ENCODE assay signal across 8 cellular contexts in genomic region chr17:45302649-45303173, GRCh38. TPM values are rescaled to one million over a fixed set of nuclear protein-coding genes. Genes with fewer than 3 reads are reported as not detected.
DNase-seq lines count a peak whose midpoint lies in the region; ATAC-seq and TF ChIP-seq lines count a peak whose summit lies in the region.

No MANE protein-coding gene starts in this region.

- H3K9ac ChIP-seq in SK-N-SH, result peak overlapping the region; percentile 27; the same call in 1 of the 2 replicates
- H3K9ac ChIP-seq in neuronal stem cell (ENCODE audit: low read depth, low read length, poor library complexity), result no peak overlapping the region

- H3K14ac ChIP-seq in neuronal stem cell (ENCODE audit: low read length), result no peak overlapping the region

- H2AFZ ChIP-seq in SK-N-SH (ENCODE audit: low read depth), result no peak overlapping the region
- no peak overlapping the region for H2AFZ ChIP-seq in neuronal stem cell (ENCODE audit: low read length)

- no peak overlapping the region for H3K18ac ChIP-seq in neuronal stem cell (ENCODE audit: low read length)

- no peaks in the 10 kb centered on the region for H3K27me3 ChIP-seq in SK-N-SH (ENCODE audit: insufficient read depth)
- no peaks in the 10 kb centered on the region for H3K27me3 ChIP-seq in foreskin keratinocyte
- no peaks in the 10 kb centered on the region for H3K27me3 ChIP-seq in neuronal stem cell (ENCODE audit: control insufficient read depth in 3 of 3, insufficient read depth in 3 of 3, low read depth in 1 of 3, low read length in 3 of 3)

- no peak overlapping the region for H2BK5ac ChIP-seq in neuronal stem cell (ENCODE audit: low read length)

- H2BK120ac ChIP-seq in neuronal stem cell (ENCODE audit: low read depth, low read length), result no peak overlapping the region

- peaks cover 60% of the 10 kb centered on the region for H4K20me1 ChIP-seq in SK-N-SH (ENCODE audit: insufficient read depth)

- peaks cover 24 to 37% of the 10 kb centered on the region in 2 experiments; a peak in 3 of 4 replicates for H3K4me1 ChIP-seq in SK-N-SH (ENCODE audit: control insufficient read depth in 1 of 2, insufficient read depth in 2 of 2, low read depth in 1 of 2, low read length in 1 of 2)
- H3K4me1 ChIP-seq in foreskin keratinocyte, result peaks cover 20% of the 10 kb centered on the region
- H3K4me1 ChIP-seq in neuronal stem cell (ENCODE audit: control insufficient read depth in 2 of 2, insufficient read depth in 1 of 2, low read depth in 1 of 2, low read length in 2 of 2), result peaks cover 2 to 12% of the 10 kb centered on the region in 2 donors

- TF ChIP-seq EP300 in SK-N-SH (IDR thresholded peaks at IDR 0.05; ENCODE audit: borderline replicate concordance in 1 of 2, low read depth in 1 of 2, low read length in 1 of 2), result peak in 1 of 2 experiments; percentile 8; a peak in 1 of 4 replicates

- DNase-seq in SK-N-SH (no peak), foreskin keratinocyte (peak in 1 of 2 donors; percentile 35), neuronal stem cell (ENCODE audit: low spot score) (no peak), NCI-H1417 (lab: John Stamatoyannopoulos, UW) (no peak)
- DNase-seq in stimulated activated CD8-positive, alpha-beta memory T cell treated with anti-CD3 and anti-CD28 coated beads, Interleukin-12 subunit alpha, Interleukin-12 subunit beta, amount 100 ng/mL, for 4 hours (ENCODE audit: low read depth), result peak; percentile 14
- no peak for DNase-seq in activated effector memory CD4-positive, alpha-beta T cell treated with anti-CD3 and anti-CD28 coated beads, Interleukin-2, amount 50 U/mL, for 16 hours

- no peak overlapping the region for H2AK5ac ChIP-seq in neuronal stem cell (ENCODE audit: low read depth, low read length)

- H3K4ac ChIP-seq in neuronal stem cell (ENCODE audit: low read length), result no peak overlapping the region

- H4K91ac ChIP-seq in neuronal stem cell (ENCODE audit: low read depth, low read length, poor library complexity), result no peak overlapping the region

- no peak for TF ChIP-seq CTCF in SK-N-SH (IDR thresholded peaks at IDR 0.05)
- TF ChIP-seq CTCF in foreskin keratinocyte (conservative IDR thresholded peaks at IDR 0.05), result no peak

- POLR2A ChIA-PET in SK-N-SH (lab: Yijun Ruan, JAX), result no interaction called here

- no peak for TF ChIP-seq RAD21 in SK-N-SH (IDR thresholded peaks at IDR 0.05; ENCODE audit: low read length)

- peaks cover 6 to 36% of the 10 kb centered on the region in 2 experiments for H3K36me3 ChIP-seq in SK-N-SH (replicated peaks in 1 of 2; ENCODE audit: control insufficient read depth in 1 of 2, insufficient read depth in 2 of 2, low read length in 1 of 2)
- peaks cover 0 to 5% of the 10 kb centered on the region in 2 donors for H3K36me3 ChIP-seq in neuronal stem cell (replicated peaks in 1 of 2; ENCODE audit: control insufficient read depth in 2 of 2, insufficient read depth in 2 of 2, low read length in 2 of 2)

- H3K79me1 ChIP-seq in neuronal stem cell (ENCODE audit: low read depth, low read length), result no peaks in the 10 kb centered on the region

- H3K9me3 ChIP-seq in SK-N-SH (no peaks in the 10 kb centered on the region), neuronal stem cell (replicated peaks in 1 of 2; ENCODE audit: control insufficient read depth in 2 of 2, insufficient read depth in 1 of 2, low read depth in 1 of 2, low read length in 2 of 2) (no peaks in the 10 kb centered on the region)

- no peak overlapping the region for H2BK15ac ChIP-seq in neuronal stem cell (ENCODE audit: low read length)

- WGBS in SK-N-SH (ENCODE audit: low lambda C conversion rate), result 57% methylated on average over 10 of the region's 10 CpGs
- WGBS in neuronal stem cell (ENCODE audit: extremely low coverage in 2 of 2, insufficient read length in 2 of 2, insufficient replicate concordance in 1 of 2), 2 donors, result no CpG with 5 or more reads among the region's 10 CpGs

- H3F3A ChIP-seq in SK-N-SH (replicated peaks; ENCODE audit: insufficient read depth), result peaks cover 38% of the 10 kb centered on the region

- H4K8ac ChIP-seq in neuronal stem cell (ENCODE audit: low read depth, low read length), result no peak overlapping the region

- H3K9me2 ChIP-seq in SK-N-SH, result no peaks in the 10 kb centered on the region

- CTCF ChIA-PET in SK-N-SH (lab: Yijun Ruan, JAX), result interaction anchor here (0.6 to 2.3 kb wide), 5 partner anchors 9 to 203 kb away, joined by 3 to 8 read pairs (median 4); no protein-coding TSS in a partner anchor

- H3K4me2 ChIP-seq in SK-N-SH, result peak overlapping the region; percentile 57
- no peak overlapping the region for H3K4me2 ChIP-seq in neuronal stem cell (ENCODE audit: insufficient read depth, low read length, poor library complexity, severe bottlenecking)

- no peak overlapping the region for H3K23ac ChIP-seq in neuronal stem cell (ENCODE audit: low read depth, low read length, poor library complexity)

- H3K79me2 ChIP-seq in SK-N-SH (ENCODE audit: insufficient read depth), result peaks cover 96% of the 10 kb centered on the region

- H3K27ac ChIP-seq in SK-N-SH (ENCODE audit: low read depth in 2 of 2, low read length in 1 of 2), result peak overlapping the region; percentile 23 to 98; a peak in 3 of 4 replicates
- peak overlapping the region; percentile 48 for H3K27ac ChIP-seq in foreskin keratinocyte
- no peak overlapping the region for H3K27ac ChIP-seq in neuronal stem cell (replicated peaks; ENCODE audit: low read length)

- no peak overlapping the region for H3K4me3 ChIP-seq in SK-N-SH (ENCODE audit: low read depth in 2 of 2, low read length in 1 of 2)
- no peak overlapping the region for H3K4me3 ChIP-seq in neuronal stem cell (ENCODE audit: low read length in 2 of 2)

- peak; percentile 44 for ATAC-seq in GM18502 (IDR thresholded peaks at IDR 0.05; ENCODE audit: poor library complexity, unreplicated experiment)
- peak; percentile 51 for ATAC-seq in HG02588 (IDR thresholded peaks at IDR 0.05; ENCODE audit: unreplicated experiment)
- ATAC-seq in foreskin keratinocyte, result no peak

- no peak overlapping the region for H2BK12ac ChIP-seq in neuronal stem cell (ENCODE audit: low read length)

TF ChIP-seq in SK-N-SH, 30 proteins besides CTCF, POLR2A, EP300 and RAD21:
- TF ChIP-seq SMC3 (IDR thresholded peaks at IDR 0.05; ENCODE audit: low read depth, low read length) (no peak), CHD2 (IDR thresholded peaks at IDR 0.05; ENCODE audit: low read length, partially characterized antibody) (no peak), IRF3 (IDR thresholded peaks at IDR 0.05; ENCODE audit: low read depth, low read length) (no peak), GATA2 (CRISPR knock-in tag; IDR thresholded peaks at IDR 0.05) (no peak), PBX3 (IDR thresholded peaks at IDR 0.05) (peak; percentile 80), JUND (IDR thresholded peaks at IDR 0.05) (peak; percentile 43; the same call in 1 of the 2 replicates), ELF1 (IDR thresholded peaks at IDR 0.05) (peak; percentile 54; the same call in 1 of the 2 replicates), FOSL2 (IDR thresholded peaks at IDR 0.05; ENCODE audit: borderline replicate concordance, low read depth) (peak; percentile 5; the same call in 1 of the 2 replicates), MAX (IDR thresholded peaks at IDR 0.05; ENCODE audit: low read depth) (peak; percentile 72), SIN3A (IDR thresholded peaks at IDR 0.05; ENCODE audit: borderline replicate concordance, low read depth, low read length) (peak; percentile 52; the same call in 1 of the 2 replicates), RCOR1 (IDR thresholded peaks at IDR 0.05; ENCODE audit: low read length) (no peak), RXRA (IDR thresholded peaks at IDR 0.05; ENCODE audit: borderline replicate concordance, low read depth) (no peak), NFIC (IDR thresholded peaks at IDR 0.05; ENCODE audit: borderline replicate concordance) (peak; percentile 65; the same call in 1 of the 2 replicates), TCF12 (IDR thresholded peaks at IDR 0.05) (peak; percentile 72)

RNA-seq across cellular contexts. Expression of gene MAP3K14, which starts 14.1 kb away (rescaled TPM):
- polyA plus RNA-seq in SK-N-SH (2012; rRNA removed) (11.9 and 13.7 TPM in 2 replicates), foreskin keratinocyte (4.8 and 7.1 TPM in 2 replicates)
- polyA plus RNA-seq in SK-N-SH (2012; cell fraction: cytosol; rRNA removed), result 4.4 and 7.2 TPM in 2 replicates
- polyA plus RNA-seq in SK-N-SH (2012; cell fraction: nucleus; rRNA removed), result 51.1 and 59.6 TPM in 2 replicates
- total RNA-seq in foreskin keratinocyte, result 4.5 and 6.4 TPM in 2 replicates
- 3.2 TPM for polyA plus RNA-seq in neuronal stem cell (2013, experiment 1 of 2)
- polyA plus RNA-seq in neuronal stem cell (2013, experiment 2 of 2), result 3.2 TPM

RNA-seq across cellular contexts. Expression of gene SPATA32, which starts 40.8 kb away (rescaled TPM):
- polyA plus RNA-seq in SK-N-SH (2012; rRNA removed) (0.08 TPM in 1 of 2 replicates, not detected in the other), foreskin keratinocyte (not detected in 2 replicates)
- polyA plus RNA-seq in SK-N-SH (2012; cell fraction: cytosol; rRNA removed), result not detected in 2 replicates
- 0.10 TPM in 1 of 2 replicates, not detected in the other for polyA plus RNA-seq in SK-N-SH (2012; cell fraction: nucleus; rRNA removed)
- total RNA-seq in foreskin keratinocyte, result not detected in 2 replicates
- polyA plus RNA-seq in neuronal stem cell (2013, experiment 1 of 2), result 0.04 TPM
- 0.01 TPM for polyA plus RNA-seq in neuronal stem cell (2013, experiment 2 of 2)
